9 cellular contexts compared by ENCODE assay signal in the genomic region with DNA sequence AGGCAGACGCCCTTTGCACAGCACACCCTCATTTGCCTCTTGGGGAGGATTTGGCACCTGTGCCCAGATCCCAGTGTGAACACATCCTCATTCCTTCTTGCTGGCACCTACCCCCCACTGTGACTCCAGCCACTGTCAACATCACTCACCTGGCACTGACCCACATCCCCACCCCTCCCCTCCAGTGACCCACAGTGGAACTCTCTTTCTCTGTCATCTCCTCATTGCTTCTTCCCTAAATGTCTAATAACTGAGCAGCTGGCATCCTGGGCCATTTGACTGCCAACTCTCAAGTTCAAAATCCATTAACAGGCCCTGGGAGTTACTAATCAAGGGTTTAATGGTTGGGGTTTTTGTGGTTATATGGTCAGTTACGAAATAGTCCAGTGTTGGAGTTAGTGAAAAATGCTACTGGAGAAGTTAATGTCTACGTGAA. TPM values are rescaled to one million over a fixed set of nuclear protein-coding genes. Genes with fewer than 3 reads are reported as not detected.
A peak's percentile ranks its signal among the peaks of the same experiment; 100 is the strongest.
DNase-seq lines count a peak whose midpoint lies in the region; ATAC-seq and TF ChIP-seq lines count a peak whose summit lies in the region.
"Had no signal": no experiment of that assay in that cellular context is flagged by ENCODE, and none has a peak within 500 bp of the region (broad histone marks: within the 10 kb centered on the region; RNA-seq: fewer than 3 reads in every experiment).

No MANE protein-coding gene starts in this region.

- DNase-seq in CD1c-positive myeloid dendritic cell (ENCODE audit: extremely low spot score) (peak; percentile 10), RWPE1 (ENCODE audit: low spot score) (no peak), left lobe of liver (ENCODE audit: low spot score) (peak; percentile 97), stomach (no peak)
- DNase-seq: NCI-H2227 treated with DMSO at 0.1 percent for 48 hours had no signal

- TF ChIP-seq POLR2A in stomach (IDR thresholded peaks at IDR 0.05) = no peak

- H3K27ac ChIP-seq in HEK293 (ENCODE audit: extremely low read depth, low read depth, low read length) = no peak overlapping the region
- H3K27ac ChIP-seq in RWPE1 = peak overlapping the region; percentile 49
- H3K27ac ChIP-seq in stomach = no peak overlapping the region

- no peaks in the 10 kb centered on the region for H3K4me1 ChIP-seq in HEK293 (ENCODE audit: control insufficient read depth, insufficient read depth, low read length)
- peaks cover 0 to 10% (median 0%) of the 10 kb centered on the region in 4 donors for H3K4me1 ChIP-seq in stomach

- no peaks in the 10 kb centered on the region for H3K27me3 ChIP-seq in stomach

- ATAC-seq in left lobe of liver (peak; percentile 75), GM18867 (IDR thresholded peaks at IDR 0.05; ENCODE audit: unreplicated experiment) (no peak), GM18909 (IDR thresholded peaks at IDR 0.05; ENCODE audit: poor library complexity, unreplicated experiment) (no peak), GM18511 (IDR thresholded peaks at IDR 0.05; ENCODE audit: unreplicated experiment) (no peak)

- POLR2A ChIA-PET in HEK293 (lab: Yijun Ruan, JAX) (no interaction called here), RWPE1 (lab: Yijun Ruan, JAX; ENCODE audit: low non-redundant PET) (no interaction called here)

- intact Hi-C loops in stomach (cut with DNase I; ENCODE audit: low total_unique reads) = no loop called here

- no peaks in the 10 kb centered on the region for H3K9me3 ChIP-seq in HEK293 (ENCODE audit: control insufficient read depth, insufficient read depth, low read depth, low read length)
- H3K9me3 ChIP-seq in stomach = no peaks in the 10 kb centered on the region

- TF ChIP-seq EP300 in stomach (IDR thresholded peaks at IDR 0.05) = no peak

- CTCF ChIA-PET in HEK293 (lab: Yijun Ruan, JAX) = no interaction called here
- CTCF ChIA-PET in RWPE1 (lab: Yijun Ruan, JAX) = no interaction called here

- peaks cover 15 to 58% of the 10 kb centered on the region in 2 experiments for H3K36me3 ChIP-seq in HEK293 (ENCODE audit: control insufficient read depth in 2 of 2, insufficient read depth in 1 of 2, low read length in 2 of 2)
- peaks cover 16 to 62% (median 59%) of the 10 kb centered on the region in 4 donors for H3K36me3 ChIP-seq in stomach

- TF ChIP-seq CTCF in HEK293 (tag by site-specific recombination; IDR thresholded peaks at IDR 0.05) (no peak), RWPE1 (conservative IDR thresholded peaks at IDR 0.05; ENCODE audit: low read depth) (no peak), stomach (IDR thresholded peaks at IDR 0.05) (no peak)

- H3K4me3 ChIP-seq in HEK293 (ENCODE audit: low read depth, low read length) = no peak overlapping the region
- no peak overlapping the region for H3K4me3 ChIP-seq in stomach

- WGBS in stomach, 5 donors = 64 to 74% (median 68%) methylated on average over 3 of the region's 3 CpGs

TF ChIP-seq in HEK293, 187 proteins besides CTCF, POLR2A, EP300 and RAD21:
- TF ChIP-seq ZNF626 (tag by site-specific recombination; IDR thresholded peaks at IDR 0.05) (no peak), ZNF157 (tag by site-specific recombination; IDR thresholded peaks at IDR 0.05) (no peak), ZFP41 (tag by site-specific recombination; IDR thresholded peaks at IDR 0.05; ENCODE audit: borderline replicate concordance) (no peak), ZIC2 (tag by site-specific recombination; IDR thresholded peaks at IDR 0.05) (no peak), FEZF1 (tag by site-specific recombination; IDR thresholded peaks at IDR 0.05) (peak; percentile 53; the same call in 1 of the 2 replicates), ZNF610 (tag by site-specific recombination; IDR thresholded peaks at IDR 0.05; ENCODE audit: borderline replicate concordance) (no peak), ZNF133 (tag by site-specific recombination; IDR thresholded peaks at IDR 0.05) (no peak), ZNF623 (tag by site-specific recombination; IDR thresholded peaks at IDR 0.05) (no peak), GLIS1 (tag by site-specific recombination; IDR thresholded peaks at IDR 0.05) (peak; percentile 55; the same call in 1 of the 2 replicates), REPIN1 (tag by site-specific recombination; IDR thresholded peaks at IDR 0.05; ENCODE audit: low read depth) (no peak)
- TF ChIP-seq, protein P1, sequence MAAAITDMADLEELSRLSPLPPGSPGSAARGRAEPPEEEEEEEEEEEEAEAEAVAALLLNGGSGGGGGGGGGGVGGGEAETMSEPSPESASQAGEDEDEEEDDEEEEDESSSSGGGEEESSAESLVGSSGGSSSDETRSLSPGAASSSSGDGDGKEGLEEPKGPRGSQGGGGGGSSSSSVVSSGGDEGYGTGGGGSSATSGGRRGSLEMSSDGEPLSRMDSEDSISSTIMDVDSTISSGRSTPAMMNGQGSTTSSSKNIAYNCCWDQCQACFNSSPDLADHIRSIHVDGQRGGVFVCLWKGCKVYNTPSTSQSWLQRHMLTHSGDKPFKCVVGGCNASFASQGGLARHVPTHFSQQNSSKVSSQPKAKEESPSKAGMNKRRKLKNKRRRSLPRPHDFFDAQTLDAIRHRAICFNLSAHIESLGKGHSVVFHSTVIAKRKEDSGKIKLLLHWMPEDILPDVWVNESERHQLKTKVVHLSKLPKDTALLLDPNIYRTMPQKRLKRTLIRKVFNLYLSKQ (tag by site-specific recombination; IDR thresholded peaks at IDR 0.05; ENCODE audit: borderline replicate concordance) = no peak
- TF ChIP-seq, protein P2, sequence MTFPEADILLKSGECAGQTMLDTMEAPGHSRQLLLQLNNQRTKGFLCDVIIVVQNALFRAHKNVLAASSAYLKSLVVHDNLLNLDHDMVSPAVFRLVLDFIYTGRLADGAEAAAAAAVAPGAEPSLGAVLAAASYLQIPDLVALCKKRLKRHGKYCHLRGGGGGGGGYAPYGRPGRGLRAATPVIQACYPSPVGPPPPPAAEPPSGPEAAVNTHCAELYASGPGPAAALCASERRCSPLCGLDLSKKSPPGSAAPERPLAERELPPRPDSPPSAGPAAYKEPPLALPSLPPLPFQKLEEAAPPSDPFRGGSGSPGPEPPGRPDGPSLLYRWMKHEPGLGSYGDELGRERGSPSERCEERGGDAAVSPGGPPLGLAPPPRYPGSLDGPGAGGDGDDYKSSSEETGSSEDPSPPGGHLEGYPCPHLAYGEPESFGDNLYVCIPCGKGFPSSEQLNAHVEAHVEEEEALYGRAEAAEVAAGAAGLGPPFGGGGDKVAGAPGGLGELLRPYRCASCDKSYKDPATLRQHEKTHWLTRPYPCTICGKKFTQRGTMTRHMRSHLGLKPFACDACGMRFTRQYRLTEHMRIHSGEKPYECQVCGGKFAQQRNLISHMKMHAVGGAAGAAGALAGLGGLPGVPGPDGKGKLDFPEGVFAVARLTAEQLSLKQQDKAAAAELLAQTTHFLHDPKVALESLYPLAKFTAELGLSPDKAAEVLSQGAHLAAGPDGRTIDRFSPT (tag by site-specific recombination; IDR thresholded peaks at IDR 0.05) = 0 out of 2 replicates have a peak, but pooled peaks have one; percentile 39
TF ChIP-seq in HEK293: peak in this region for 3.

RNA-seq across cellular contexts. Expression of a gene that starts 14.4 kb away (rescaled TPM):
- 16.3 TPM for total RNA-seq in left lobe of liver
- 10 to 100 TPM in 2 of 5 donors, 1 to 10 TPM in 3; 2.3 to 18.2 (median 9.8) TPM for total RNA-seq in stomach
- polyA plus RNA-seq in stomach = 10 to 100 TPM; 25.9 to 49.0 (median 31.6) TPM

RNA-seq across cellular contexts. Expression of a gene that starts 21.5 kb away (rescaled TPM):
- total RNA-seq in left lobe of liver (753 TPM), stomach (1,000 to 10,000 TPM in 4 of 5 donors, 100 to 1,000 TPM in 1; 994 to 3,031 (median 2,276) TPM)
- polyA plus RNA-seq in stomach = 1,000 to 10,000 TPM; 2,383 to 4,395 (median 2,638) TPM

RNA-seq across cellular contexts. Expression of a gene that starts 22.0 kb away (rescaled TPM):
- total RNA-seq in left lobe of liver (3.3 TPM), stomach (10 to 100 TPM in 2 of 5 donors, 1 to 10 TPM in 2, under 1 TPM in 1; 0.89 to 46.7 (median 9.9) TPM)
- polyA plus RNA-seq in stomach = 1 to 10 TPM; 3.5 to 5.6 (median 4.2) TPM

Comparison
In these comparisons a context has a peak if more than half of its experiments do, and no peak if none do; other contexts are left out.
1. DNase-seq: peak in CD1c-positive myeloid dendritic cell (single experiment) and left lobe of liver (single experiment); none in RWPE1 (single experiment) and stomach (single experiment).